In genomic region chr5:38287124-38287523, GRCh38 we compare ENCODE assay signal across 9 cellular contexts. TPM values are rescaled to one million over a fixed set of nuclear protein-coding genes. Genes with fewer than 3 reads are reported as not detected.
"Had no signal": no experiment of that assay in that cellular context is flagged by ENCODE, and none has a peak within 500 bp of the region (broad histone marks: within the 10 kb centered on the region; RNA-seq: fewer than 3 reads in every experiment).

No MANE protein-coding gene starts in this region.

- ATAC-seq: HepG2, K562 had no signal

- FAIRE-seq: HepG2, HTR-8/SVneo, K562 had no signal

- H3K4me3 ChIP-seq: K562 had no signal

- H3K4me2 ChIP-seq: KMS-11 had no signal

- H3K27ac ChIP-seq: HL-60, KMS-11 had no signal

- DNase-seq: IMR-90, KBM-7, KG1 had no signal

RNA-seq across cellular contexts. Expression of gene EGFLAM, which starts 28.8 kb away (rescaled TPM):
- polyA plus RNA-seq: HepG2, IgD-negative memory B cell had no signal
